ENCODE assay signal across 33 cellular contexts in genomic region chr2:10067881-10068280, GRCh38. TPM values are rescaled to one million over a fixed set of nuclear protein-coding genes. Genes with fewer than 3 reads are reported as not detected.
"Had no signal": no experiment of that assay in that cellular context is flagged by ENCODE, and none has a peak within 500 bp of the region (broad histone marks: within the 10 kb centered on the region; RNA-seq: fewer than 3 reads in every experiment).

No MANE protein-coding gene starts in this region.

- H3K36me3 ChIP-seq: adrenal gland, brain microvascular endothelial cell, breast epithelium, cardiac muscle cell had no signal

- H3K4me3 ChIP-seq: adrenal gland, ascending aorta, body of pancreas, breast epithelium, cardiac muscle cell had no signal

- ATAC-seq: activated naive CD4-positive, alpha-beta T cell treated with anti-CD3 and anti-CD28 coated beads, Interleukin-2, amount 50 U/mL, for 72 hours; activated naive CD8-positive, alpha-beta T cell treated with anti-CD3 and anti-CD28 coated beads, Interleukin-2, amount 50 U/mL, for 24 hours; activated T-cell treated with anti-CD3 and anti-CD28 coated beads, Interleukin-2, amount 50 U/mL, for 4 hours; activated T-cell treated with anti-CD3 and anti-CD28 coated beads, Interleukin-2, amount 50 U/mL, for 72 hours; activated T-helper 17 cell treated with anti-CD3 and anti-CD28 coated beads, Interleukin-2, amount 50 U/mL, for 72 hours; body of pancreas had no signal

- H3K9me3 ChIP-seq: adrenal gland, ascending aorta, body of pancreas, breast epithelium had no signal

- H3K27ac ChIP-seq: adrenal gland, ascending aorta, body of pancreas, brain microvascular endothelial cell, breast epithelium, cardiac muscle cell had no signal

- H3K27me3 ChIP-seq: adrenal gland, ascending aorta, body of pancreas, brain microvascular endothelial cell, breast epithelium, cardiac muscle cell had no signal

- DNase-seq: activated effector memory CD4-positive, alpha-beta T cell treated with anti-CD3 and anti-CD28 coated beads, Interleukin-2, amount 50 U/mL, for 16 hours; activated effector memory CD4-positive, alpha-beta T cell treated with Interleukin-2 at 50 U/mL for 16 hours; activated gamma-delta T cell; activated gamma-delta T cell treated with Interleukin-2 at 50 U/mL for 16 hours; activated naive CD4-positive, alpha-beta T cell; activated naive CD4-positive, alpha-beta T cell treated with anti-CD3 and anti-CD28 coated beads for 36 hours; activated naive CD4-positive, alpha-beta T cell treated with anti-CD3 and anti-CD28 coated beads, Interleukin-2, amount 10 ng/mL, durations not matched to agents 7 days and 5 days; activated naive CD4-positive, alpha-beta T cell treated with anti-CD3 and anti-CD28 coated beads, Interleukin-2, amount 50 U/mL, for 16 hours; activated naive CD4-positive, alpha-beta T cell treated with Interleukin-2 at 50 U/mL for 16 hours; activated naive CD8-positive, alpha-beta T cell treated with anti-CD3 and anti-CD28 coated beads for 36 hours; activated naive CD8-positive, alpha-beta T cell treated with anti-CD3 and anti-CD28 coated beads, Interleukin-2, amount 10 ng/mL, durations not matched to agents 7 days and 5 days; activated naive CD8-positive, alpha-beta T cell treated with anti-CD3 and anti-CD28 coated beads, Interleukin-2, amount 50 U/mL, for 24 hours; activated T-cell treated with anti-CD3 and anti-CD28 coated beads, Interleukin-2, amount 50 U/mL, for 24 hours; activated T-cell treated with anti-CD3 and anti-CD28 coated beads, Interleukin-2, amount 50 U/mL, for 4 hours; activated T-cell treated with anti-CD3 and anti-CD28 coated beads, Interleukin-2, amount 50 U/mL, for 48 hours; activated T-cell treated with anti-CD3 and anti-CD28 coated beads, Interleukin-2, amount 50 U/mL, for 72 hours; adrenal gland; amniotic stem cell; amygdala; anterior cingulate cortex; aorta; body of pancreas; brain microvascular endothelial cell; caudate nucleus; central memory CD4-positive, alpha-beta T cell; cerebellar nuclear complex had no signal

- FAIRE-seq: astrocyte, bronchial epithelial cell had no signal

- H3K4me1 ChIP-seq: adrenal gland, ascending aorta, breast epithelium had no signal

RNA-seq across cellular contexts. Expression of gene CYS1, which starts 12.3 kb away (rescaled TPM):
- total RNA-seq: activated naive CD4-positive, alpha-beta T cell treated with anti-CD3 and anti-CD28 coated beads for 36 hours; activated naive CD4-positive, alpha-beta T cell treated with anti-CD3 and anti-CD28 coated beads, Interleukin-2, amount 50 U/mL, for 72 hours; activated naive CD8-positive, alpha-beta T cell treated with anti-CD3 and anti-CD28 coated beads for 36 hours had no signal

RNA-seq across cellular contexts. Expression of gene RRM2, which starts 54.7 kb away (rescaled TPM):
- total RNA-seq: ascending aorta, body of pancreas had no signal
